30 cellular contexts compared by ENCODE assay signal in genomic region chr17:50601789-50602375, GRCh38. TPM values are rescaled to one million over a fixed set of nuclear protein-coding genes. Genes with fewer than 3 reads are reported as not detected.
"Had no signal": no experiment of that assay in that cellular context is flagged by ENCODE, and none has a peak within 500 bp of the region (broad histone marks: within the 10 kb centered on the region; RNA-seq: fewer than 3 reads in every experiment).

No MANE protein-coding gene starts in this region.

- H3K4me2 ChIP-seq: smooth muscle cell had no signal

- H3K9me3 ChIP-seq: adrenal gland, esophagus muscularis mucosa, left ventricle myocardium inferior, sigmoid colon, thoracic aorta, upper lobe of right lung had no signal

- H3K4me3 ChIP-seq: adrenal gland, coronary artery, esophagus muscularis mucosa, left ventricle myocardium inferior, sigmoid colon, smooth muscle cell, thoracic aorta, upper lobe of right lung had no signal

- H3K36me3 Mint-ChIP-seq: activated naive CD8-positive, alpha-beta T cell; stimulated activated naive B cell treated with anti-CD40 and anti-IgM and Interleukin-4, amounts not matched to agents 10 μg/mL and 1 μg/mL and 100 μg/mL, for 72 hours had no signal

- H3K27ac Mint-ChIP-seq: activated B cell treated with CpG ODN at 0.5 μM for 24 hours; activated CD4-positive, alpha-beta T cell treated with anti-CD3 and anti-CD28 coated beads for 36 hours; activated naive CD8-positive, alpha-beta T cell; activated T-cell treated with anti-CD3 and anti-CD28 coated beads, Interleukin-2, amount 50 U/mL, for 24 hours; activated T-helper 2 cell treated with anti-CD3 and anti-CD28 coated beads, Interferon-gamma antibody, Interleukin-2, Interleukin-4, amounts not matched to agents 10 μg/mL and 5 μg/mL and 100 μg/mL, durations not matched to agents 14 hours and 24 hours and 36 hours; progenitor cell of endocrine pancreas; stimulated activated naive B cell treated with anti-CD40 and anti-IgM and Interleukin-4, amounts not matched to agents 10 μg/mL and 1 μg/mL and 100 μg/mL, for 72 hours; T-helper 1 cell treated with Interleukin-12 subunit alpha and Interleukin-12 subunit beta and Interleukin-4 antibody, amounts not matched to agents 30 μg/mL and 1 μg/mL, for 36 hours had no signal

- H3K4me3 Mint-ChIP-seq: activated B cell treated with CpG ODN at 0.5 μM for 24 hours; activated CD4-positive, alpha-beta T cell treated with anti-CD3 and anti-CD28 coated beads for 36 hours; activated naive CD8-positive, alpha-beta T cell; activated T-cell treated with anti-CD3 and anti-CD28 coated beads, Interleukin-2, amount 50 U/mL, for 24 hours; stimulated activated naive B cell treated with anti-CD40 and anti-IgM and Interleukin-4, amounts not matched to agents 10 μg/mL and 1 μg/mL and 100 μg/mL, for 72 hours; T-helper 1 cell treated with Interleukin-12 subunit alpha and Interleukin-12 subunit beta and Interleukin-4 antibody, amounts not matched to agents 30 μg/mL and 1 μg/mL, for 36 hours had no signal

- FAIRE-seq: bronchial epithelial cell, frontal cortex had no signal

- H3K9me3 Mint-ChIP-seq: activated B cell treated with CpG ODN at 0.5 μM for 24 hours; activated T-cell treated with anti-CD3 and anti-CD28 coated beads, Interleukin-2, amount 50 U/mL, for 24 hours; activated T-helper 2 cell treated with anti-CD3 and anti-CD28 coated beads, Interferon-gamma antibody, Interleukin-2, Interleukin-4, amounts not matched to agents 10 μg/mL and 5 μg/mL and 100 μg/mL, durations not matched to agents 14 hours and 24 hours and 36 hours; stimulated activated naive B cell treated with anti-CD40 and anti-IgM and Interleukin-4, amounts not matched to agents 10 μg/mL and 1 μg/mL and 100 μg/mL, for 72 hours; T-helper 1 cell treated with Interleukin-12 subunit alpha and Interleukin-12 subunit beta and Interleukin-4 antibody, amounts not matched to agents 30 μg/mL and 1 μg/mL, for 36 hours had no signal

- H3K4me1 Mint-ChIP-seq: activated CD4-positive, alpha-beta T cell treated with anti-CD3 and anti-CD28 coated beads for 36 hours had no signal

- H3K27me3 ChIP-seq: adrenal gland, upper lobe of right lung had no signal

- ATAC-seq: activated CD4-positive, alpha-beta T cell treated with anti-CD3 and anti-CD28 coated beads for 36 hours; stimulated activated naive B cell treated with anti-CD40 and anti-IgM and Interleukin-4, amounts not matched to agents 10 μg/mL and 1 μg/mL and 100 μg/mL, for 72 hours; upper lobe of right lung had no signal

- H3K27ac ChIP-seq: adrenal gland, coronary artery, esophagus muscularis mucosa, left ventricle myocardium inferior, sigmoid colon, thoracic aorta, upper lobe of right lung had no signal

- DNase-seq: activated B cell treated with CpG ODN at 0.5 μM for 24 hours; activated CD4-positive, alpha-beta T cell treated with anti-CD3 and anti-CD28 coated beads for 36 hours; activated CD4-positive, alpha-beta T cell treated with anti-CD3 and anti-CD28 coated beads, Interleukin-2, amount 50 U/mL, for 4 hours; activated CD8-positive, alpha-beta memory T cell treated with anti-CD3 and anti-CD28 coated beads for 24 hours; activated CD8-positive, alpha-beta memory T cell treated with anti-CD3 and anti-CD28 coated beads, Interleukin-2, amount 50 U/mL, for 4 hours; activated naive CD4-positive, alpha-beta T cell; activated T-cell treated with anti-CD3 and anti-CD28 coated beads, Interleukin-2, amount 50 U/mL, for 24 hours; adrenal gland; hypothalamus; left ventricle myocardium inferior; mammary epithelial cell; retina; sigmoid colon; stimulated activated CD4-positive, alpha-beta T cell treated with anti-CD3 and anti-CD28 coated beads, Interleukin-15, amount 100 ng/mL, for 24 hours; stimulated activated CD4-positive, alpha-beta T cell treated with anti-CD3 and anti-CD28 coated beads, Interleukin-2, amount 100 ng/mL, for 48 hours; stimulated activated CD8-positive, alpha-beta memory T cell treated with anti-CD3 and anti-CD28 coated beads, Interleukin-4, amount 100 ng/mL, for 48 hours; stimulated activated naive B cell treated with anti-CD40 and anti-IgM and Interleukin-4, amounts not matched to agents 10 μg/mL and 1 μg/mL and 100 μg/mL, for 72 hours; T1000; upper lobe of right lung had no signal

- H3K36me3 ChIP-seq: adrenal gland, esophagus muscularis mucosa, left ventricle myocardium inferior, sigmoid colon, thoracic aorta, upper lobe of right lung had no signal

RNA-seq across cellular contexts. Expression of gene ABCC3, which starts 32.8 kb away (rescaled TPM):
- total RNA-seq: activated CD4-positive, alpha-beta T cell treated with anti-CD3 and anti-CD28 coated beads for 36 hours; activated T-helper 2 cell treated with anti-CD3 and anti-CD28 coated beads, Interferon-gamma antibody, Interleukin-2, Interleukin-4, amounts not matched to agents 10 μg/mL and 5 μg/mL and 100 μg/mL, durations not matched to agents 14 hours and 24 hours and 36 hours; frontal cortex had no signal
- polyA plus RNA-seq: neural cell had no signal

RNA-seq across cellular contexts. Expression of gene CACNA1G, which starts 41.4 kb away (rescaled TPM):
- total RNA-seq: activated CD4-positive, alpha-beta T cell treated with anti-CD3 and anti-CD28 coated beads for 36 hours; activated T-helper 2 cell treated with anti-CD3 and anti-CD28 coated beads, Interferon-gamma antibody, Interleukin-2, Interleukin-4, amounts not matched to agents 10 μg/mL and 5 μg/mL and 100 μg/mL, durations not matched to agents 14 hours and 24 hours and 36 hours; bronchial epithelial cell; upper lobe of right lung had no signal
